18 cellular contexts compared by ENCODE assay signal in genomic region chr3:112354642-112355333, GRCh38. TPM values are rescaled to one million over a fixed set of nuclear protein-coding genes. Genes with fewer than 3 reads are reported as not detected.
A peak's percentile ranks its signal among the peaks of the same experiment; 100 is the strongest.
DNase-seq lines count a peak whose midpoint lies in the region; ATAC-seq, FAIRE-seq and TF ChIP-seq lines count a peak whose summit lies in the region.
"Had no signal": no experiment of that assay in that cellular context is flagged by ENCODE, and none has a peak within 500 bp of the region (broad histone marks: within the 10 kb centered on the region; RNA-seq: fewer than 3 reads in every experiment).

No MANE protein-coding gene starts in this region.

- H2BK120ac ChIP-seq in trophoblast cell (ENCODE audit: insufficient read depth, low read length, poor library complexity), result no peak overlapping the region

- CTCF ChIA-PET in A549 (lab: Yijun Ruan, JAX), result no interaction called here
- CTCF ChIA-PET in MCF 10A (lab: Yijun Ruan, JAX), result interaction anchor here (0.6 to 0.8 kb wide), 2 partner anchors 178 to 460 kb away, joined by 4 read pairs; no protein-coding TSS in a partner anchor
- CTCF ChIA-PET in GM10248 (lab: Yijun Ruan, JAX), result interaction anchor here (0.9 kb wide), 1 partner anchor 59 kb away, joined by 3 read pairs; no protein-coding TSS in a partner anchor

- H3K14ac ChIP-seq in trophoblast cell (ENCODE audit: low read length), result no peak overlapping the region

- H3K27ac Mint-ChIP-seq in neural crest cell (ENCODE audit: unreplicated experiment), result peak overlapping the region; percentile 79
- H3K27ac Mint-ChIP-seq in MCF 10A (ENCODE audit: low read depth, unreplicated experiment), result no peak overlapping the region

- H4K12ac ChIP-seq in trophoblast cell (ENCODE audit: low read depth, low read length), result no peak overlapping the region

- H3K36me3 Mint-ChIP-seq in neural crest cell (ENCODE audit: low read depth) (peaks cover 37% of the 10 kb centered on the region), MCF 10A (ENCODE audit: insufficient read depth, unreplicated experiment) (no peaks in the 10 kb centered on the region)

- H3K36me3 ChIP-seq in HUES48 (ENCODE audit: control insufficient read depth, insufficient read depth, low read length), result peaks cover 55% of the 10 kb centered on the region
- no peaks in the 10 kb centered on the region for H3K36me3 ChIP-seq in adrenal gland (replicated peaks in 1 of 2)
- no peaks in the 10 kb centered on the region for H3K36me3 ChIP-seq in trophoblast cell (ENCODE audit: control insufficient read depth in 1 of 2, insufficient read depth in 2 of 2, low read length in 2 of 2)

- no peaks in the 10 kb centered on the region for H3K79me2 ChIP-seq in trophoblast cell (ENCODE audit: control insufficient read depth, insufficient read depth, low read length, poor library complexity)

- no peak for TF ChIP-seq RAD21 in A549 (conservative IDR thresholded peaks at IDR 0.05 in 1 of 2, IDR thresholded peaks at IDR 0.05 in 1 of 2)

- no peak for TF ChIP-seq CTCF in A549 (IDR thresholded peaks at IDR 0.05)
- TF ChIP-seq CTCF in neural crest cell (conservative IDR thresholded peaks at IDR 0.05), result no peak
- TF ChIP-seq CTCF in MCF 10A (IDR thresholded peaks at IDR 0.05; ENCODE audit: unreplicated experiment), result no peak
- TF ChIP-seq CTCF in GM10248 (IDR thresholded peaks at IDR 0.05; ENCODE audit: control extremely low read depth, extremely low read depth, low read depth, missing control alignments), result no peak
- TF ChIP-seq CTCF in adrenal gland (IDR thresholded peaks at IDR 0.05), result no peak

- DNase-seq in A549 (ENCODE audit: low read depth in 1 of 2, low spot score in 1 of 2), result no peak
- peak; percentile 59 for DNase-seq in iPS DF 19.7 (ENCODE audit: low read depth, low spot score)
- no peak for DNase-seq in neural crest cell (ENCODE audit: low read depth, low spot score)
- DNase-seq in MCF 10A (ENCODE audit: unreplicated experiment), result no peak
- DNase-seq in GM10248 (ENCODE audit: extremely low spot score), result no peak
- no peak for DNase-seq in adrenal gland
- DNase-seq in trophoblast cell, result no peak
- DNase-seq: Caco-2, KG1, NCI-H1092, NCI-H187 treated with DMSO at 0.1 percent for 48 hours, NCI-H2171 treated with DMSO at 0.1 percent for 48 hours, NCI-H510A treated with DMSO at 0.1 percent for 48 hours, SHP77 treated with DMSO at 0.1 percent for 48 hours had no signal

- H3K27ac ChIP-seq in A549 (no peak overlapping the region), HUES48 (ENCODE audit: low read depth, low read length) (peak overlapping the region; percentile 91), adrenal gland (no peak overlapping the region), trophoblast cell (ENCODE audit: low read depth, low read length) (no peak overlapping the region)

- POLR2A ChIA-PET in A549 (lab: Yijun Ruan, JAX) (no interaction called here), MCF 10A (lab: Yijun Ruan, JAX) (no interaction called here), GM10248 (lab: Yijun Ruan, JAX) (no interaction called here)

- H3K4me1 Mint-ChIP-seq in neural crest cell (peaks cover 63% of the 10 kb centered on the region), MCF 10A (ENCODE audit: insufficient read depth, unreplicated experiment) (peaks cover 21% of the 10 kb centered on the region)

- H4K91ac ChIP-seq in trophoblast cell (ENCODE audit: low read depth, low read length), result no peak overlapping the region

- H3K27me3 Mint-ChIP-seq in neural crest cell (ENCODE audit: low read depth), result no peaks in the 10 kb centered on the region
- H3K27me3 Mint-ChIP-seq in MCF 10A (ENCODE audit: insufficient read depth, unreplicated experiment), result no peaks in the 10 kb centered on the region

- H2BK12ac ChIP-seq in trophoblast cell (ENCODE audit: low read length), result no peak overlapping the region

- H2AFZ ChIP-seq in trophoblast cell (ENCODE audit: insufficient read depth, low read length, poor library complexity), result no peak overlapping the region

- no peaks in the 10 kb centered on the region for H3K4me1 ChIP-seq in A549
- peaks cover 79% of the 10 kb centered on the region for H3K4me1 ChIP-seq in HUES48 (ENCODE audit: control insufficient read depth, insufficient read depth, low read length)
- H3K4me1 ChIP-seq in adrenal gland (replicated peaks in 1 of 2), result no peaks in the 10 kb centered on the region
- no peaks in the 10 kb centered on the region for H3K4me1 ChIP-seq in trophoblast cell (ENCODE audit: control insufficient read depth in 1 of 2, insufficient read depth in 2 of 2, low read length in 2 of 2)
- H3K4me1 ChIP-seq: Caco-2 had no signal

- no peak overlapping the region for H4K8ac ChIP-seq in trophoblast cell (ENCODE audit: low read depth, low read length)

- no peak overlapping the region for H2AK5ac ChIP-seq in trophoblast cell (ENCODE audit: low read length)

- no peak overlapping the region for H3K4me3 ChIP-seq in A549
- H3K4me3 ChIP-seq in HUES48 (ENCODE audit: low read depth, low read length), result 0 out of 2 replicates have a peak overlapping the region, but pooled peaks have one; percentile 5
- no peak overlapping the region for H3K4me3 ChIP-seq in adrenal gland
- no peak overlapping the region for H3K4me3 ChIP-seq in trophoblast cell (ENCODE audit: low read depth, low read length)

- no peak for TF ChIP-seq EP300 in A549 (IDR thresholded peaks at IDR 0.05)

- H3K9me3 Mint-ChIP-seq in neural crest cell (no peaks in the 10 kb centered on the region), MCF 10A (ENCODE audit: unreplicated experiment) (no peaks in the 10 kb centered on the region)

- no peak overlapping the region for H3K23ac ChIP-seq in trophoblast cell (ENCODE audit: low read length)

- no peaks in the 10 kb centered on the region for H3K79me1 ChIP-seq in trophoblast cell (ENCODE audit: low read length)

- H3K27me3 ChIP-seq in HUES48 (ENCODE audit: control insufficient read depth, insufficient read depth, low read length) (no peaks in the 10 kb centered on the region), adrenal gland (no peaks in the 10 kb centered on the region), trophoblast cell (ENCODE audit: insufficient read depth, low read length) (no peaks in the 10 kb centered on the region)

- no peak for ATAC-seq in A549

- 87% methylated on average over 2 of the region's 2 CpGs for WGBS in A549 (ENCODE audit: missing lambda C conversion rate)
- 91 to 97% (median 92%) methylated on average over 2 of the region's 2 CpGs for WGBS in adrenal gland, 4 donors
- WGBS in trophoblast cell (ENCODE audit: extremely low coverage, insufficient coverage, insufficient read length), result no CpG with 5 or more reads among the region's 2 CpGs

- H3K18ac ChIP-seq in trophoblast cell (ENCODE audit: low read length), result no peak overlapping the region

- no peak overlapping the region for H2BK5ac ChIP-seq in trophoblast cell (ENCODE audit: low read depth, low read length, poor library complexity)

- intact Hi-C loops in MCF 10A (cut with micrococcal nuclease), result no loop called here
- intact Hi-C loops in adrenal gland (cut with DNase I), result no loop called here

- TF ChIP-seq POLR2A in A549 (IDR thresholded peaks at IDR 0.05; ENCODE audit: low read length), result no peak
- TF ChIP-seq POLR2A in adrenal gland (IDR thresholded peaks at IDR 0.05), result no peak

- H3K4ac ChIP-seq in trophoblast cell (ENCODE audit: low read depth, low read length), result no peak overlapping the region

- FAIRE-seq in A549 (lab: Jason Lieb, UNC), result no peak
- FAIRE-seq: RCC 7860 had no signal

- H3K4me3 Mint-ChIP-seq in neural crest cell, result peak overlapping the region; percentile 14
- no peak overlapping the region for H3K4me3 Mint-ChIP-seq in MCF 10A (ENCODE audit: unreplicated experiment)

- peak overlapping the region; percentile 1; the same call in 1 of the 2 replicates for H3K9ac ChIP-seq in HUES48 (ENCODE audit: low read depth, low read length)
- H3K9ac ChIP-seq in trophoblast cell (ENCODE audit: low read length), result no peak overlapping the region

- H3K4me2 ChIP-seq in A549, result no peak overlapping the region
- no peak overlapping the region for H3K4me2 ChIP-seq in trophoblast cell (ENCODE audit: low read length)

- no TSS peak for BruUV-seq in MCF 10A (replicated peaks; lab: Mats Ljungman, UMichigan)

- H3K9me3 ChIP-seq in A549 (no peaks in the 10 kb centered on the region), HUES48 (ENCODE audit: control insufficient read depth, insufficient read depth, low read length) (no peaks in the 10 kb centered on the region), adrenal gland (replicated peaks in 1 of 3) (no peaks in the 10 kb centered on the region), trophoblast cell (ENCODE audit: insufficient read depth, low read depth, low read length) (no peaks in the 10 kb centered on the region)
- H3K9me3 ChIP-seq: Caco-2 had no signal

TF ChIP-seq in A549, 52 proteins besides CTCF, POLR2A, EP300 and RAD21:
- TF ChIP-seq FOSL2 (IDR thresholded peaks at IDR 0.05), result no peak
- no peak for TF ChIP-seq FOSL2 (CRISPR knock-in tag; IDR thresholded peaks at IDR 0.05)
- no peak for TF ChIP-seq PHF8 (IDR thresholded peaks at IDR 0.05; ENCODE audit: borderline replicate concordance, low read depth)
- TF ChIP-seq MAFK (IDR thresholded peaks at IDR 0.05; ENCODE audit: partially characterized antibody), result peak; percentile 65
- TF ChIP-seq NR3C1 (IDR thresholded peaks at IDR 0.05), result no peak
- TF ChIP-seq JUN (IDR thresholded peaks at IDR 0.05), result no peak
- TF ChIP-seq RARB (CRISPR knock-in tag; IDR thresholded peaks at IDR 0.05), result no peak

RNA-seq across cellular contexts. Expression of gene CD200, which starts 21.8 kb away (rescaled TPM):
- not detected in 2 replicates for polyA plus RNA-seq in A549 (2011; rRNA removed)
- not detected in 2 replicates for polyA plus RNA-seq in A549 (2012; cell fraction: cytosol; rRNA removed)
- polyA plus RNA-seq in A549 (2012; cell fraction: nucleus; rRNA removed), result not detected in 2 replicates
- not detected in 3 replicates for polyA plus RNA-seq in A549 (2017; fragmentation: RNase III; extraction: RNeasy Plus Mini Kit Qiagen cat#74134 plus additional on column Dnase treatment)
- polyA minus RNA-seq in A549 (2011; rRNA and poly(A)+ RNA removed), result not detected in 2 replicates
- 66.7 and 67.0 TPM in 2 replicates for total RNA-seq in neural crest cell
- 0.44 TPM in 1 of 2 replicates, not detected in the other for total RNA-seq in MCF 10A (2022)
- 10 to 100 TPM in 1 of 8 donors, 1 to 10 TPM in 6, not detected in 1; 1.3 to 11.3 (median 3.2) TPM for total RNA-seq in adrenal gland
- polyA plus RNA-seq in adrenal gland, result 10 to 100 TPM in 1 of 3 donors, 1 to 10 TPM in 2; 3.3 to 20.7 (median 5.1) TPM
- 7.8 TPM in 2 replicates for polyA plus RNA-seq in trophoblast cell (2013)
- total RNA-seq: A673, HT1080 had no signal
